Comparison of ENCODE assay signal across 8 cellular contexts in genomic region chr5:139272471-139273321, GRCh38. TPM values are rescaled to one million over a fixed set of nuclear protein-coding genes. Genes with fewer than 3 reads are reported as not detected.
DNase-seq lines count a peak whose midpoint lies in the region; ATAC-seq and TF ChIP-seq lines count a peak whose summit lies in the region.

No MANE protein-coding gene starts in this region.

- H3K36me3 ChIP-seq in GM23338 (ENCODE audit: insufficient read depth) (peaks cover 27% of the 10 kb centered on the region), SK-N-SH (replicated peaks in 1 of 2; ENCODE audit: control insufficient read depth in 1 of 2, insufficient read depth in 2 of 2, low read length in 1 of 2) (peaks cover 11 to 24% of the 10 kb centered on the region in 2 experiments), osteoblast (ENCODE audit: insufficient read depth, low read length) (peaks cover 18% of the 10 kb centered on the region), aorta (ENCODE audit: control insufficient read depth in 1 of 2, insufficient read depth in 2 of 2, low read length in 1 of 2) (no peaks in the 10 kb centered on the region)
- no peaks in the 10 kb centered on the region for H3K36me3 ChIP-seq in effector memory CD4-positive, alpha-beta T cell (ENCODE audit: control insufficient read depth, insufficient read depth, low read length)

- peak overlapping the region; percentile 99 for H3K4me3 Mint-ChIP-seq in GM23338

- 91% methylated on average over 6 of the region's 6 CpGs for WGBS in SK-N-SH (ENCODE audit: low lambda C conversion rate)
- WGBS in aorta, 2 donors: 83 to 85% methylated on average over 6 of the region's 6 CpGs

- H4K20me1 ChIP-seq in GM23338 (replicated peaks; ENCODE audit: insufficient read depth) (peaks cover 20% of the 10 kb centered on the region), SK-N-SH (ENCODE audit: insufficient read depth) (peaks cover 4% of the 10 kb centered on the region; the same call in 1 of the 2 replicates), osteoblast (ENCODE audit: insufficient read depth, low read length) (no peaks in the 10 kb centered on the region)

- no peak for ATAC-seq in GM23338
- ATAC-seq in aorta (ENCODE audit: low FRiP score): no peak
- no peak for ATAC-seq in HG03442 (IDR thresholded peaks at IDR 0.05; ENCODE audit: unreplicated experiment)

- peak overlapping the region; percentile 84 for H2AFZ ChIP-seq in GM23338
- peak overlapping the region; percentile 86 for H2AFZ ChIP-seq in SK-N-SH (ENCODE audit: low read depth)
- H2AFZ ChIP-seq in osteoblast (ENCODE audit: low read length): peak overlapping the region; percentile 95

- H3K9me2 ChIP-seq in GM23338 (ENCODE audit: insufficient read depth) (no peaks in the 10 kb centered on the region), SK-N-SH (no peaks in the 10 kb centered on the region)

- intact Hi-C loops in aorta (cut with DNase I): no loop called here

- peak; percentile 17 for DNase-seq in AG08395 (ENCODE audit: low spot score)
- no peak for DNase-seq in GM23338 (ENCODE audit: low spot score)
- DNase-seq in SK-N-SH: no peak
- DNase-seq in effector memory CD4-positive, alpha-beta T cell: peak in 1 of 3 donors; percentile 21
- peak; percentile 81 for DNase-seq in osteoblast (ENCODE audit: insufficient read length, low spot score, missing footprints)
- DNase-seq in NAMALWA (ENCODE audit: low spot score): no peak
- DNase-seq in aorta: no peak

- H3K9me3 Mint-ChIP-seq in GM23338: peaks cover 9% of the 10 kb centered on the region; the same call in 2 of the 3 replicates

- no peaks in the 10 kb centered on the region for H3K9me3 ChIP-seq in SK-N-SH
- H3K9me3 ChIP-seq in effector memory CD4-positive, alpha-beta T cell (ENCODE audit: control insufficient read depth, low read length): no peaks in the 10 kb centered on the region
- no peaks in the 10 kb centered on the region for H3K9me3 ChIP-seq in osteoblast (ENCODE audit: low read depth, low read length)
- H3K9me3 ChIP-seq in aorta (ENCODE audit: control insufficient read depth, low read length): no peaks in the 10 kb centered on the region

- TF ChIP-seq CTCF in GM23338 (conservative IDR thresholded peaks at IDR 0.05; ENCODE audit: low read depth in 2 of 2): no peak
- TF ChIP-seq CTCF in SK-N-SH (IDR thresholded peaks at IDR 0.05): no peak
- TF ChIP-seq CTCF in osteoblast (IDR thresholded peaks at IDR 0.05; ENCODE audit: extremely low read depth, low read depth, low read length): no peak

- H3K27me3 ChIP-seq in GM23338 (ENCODE audit: insufficient read depth) (no peaks in the 10 kb centered on the region), SK-N-SH (ENCODE audit: insufficient read depth) (no peaks in the 10 kb centered on the region), osteoblast (ENCODE audit: insufficient read depth, low read length) (no peaks in the 10 kb centered on the region), aorta (ENCODE audit: control insufficient read depth in 1 of 2, insufficient read depth in 2 of 2, low read length in 1 of 2) (no peaks in the 10 kb centered on the region)
- no peaks in the 10 kb centered on the region for H3K27me3 ChIP-seq in effector memory CD4-positive, alpha-beta T cell (replicated peaks; ENCODE audit: control insufficient read depth, insufficient read depth, low read length, poor library complexity, severe bottlenecking)

- H3K9ac ChIP-seq in SK-N-SH: peak overlapping the region; percentile 76; the same call in 1 of the 2 replicates

- POLR2A ChIA-PET in SK-N-SH (lab: Yijun Ruan, JAX): interaction anchor here (1.7 to 1.9 kb wide), 2 partner anchors 21 to 697 kb away, joined by 5 to 9 read pairs; partner anchors contain the start of genes HSPA9 and MATR3

- H3K27ac Mint-ChIP-seq in GM23338: no peak overlapping the region

- no peak for TF ChIP-seq EP300 in SK-N-SH (IDR thresholded peaks at IDR 0.05; ENCODE audit: borderline replicate concordance in 1 of 2, low read depth in 1 of 2, low read length in 1 of 2)

- peaks cover 17% of the 10 kb centered on the region for H3K27me3 Mint-ChIP-seq in GM23338 (ENCODE audit: insufficient read depth, low read depth, poor library complexity)

- peaks cover 38% of the 10 kb centered on the region for H3K4me1 ChIP-seq in GM23338 (ENCODE audit: insufficient read depth)
- H3K4me1 ChIP-seq in SK-N-SH (ENCODE audit: control insufficient read depth in 1 of 2, insufficient read depth in 2 of 2, low read depth in 1 of 2, low read length in 1 of 2): peaks cover 20 to 26% of the 10 kb centered on the region in 2 experiments; a peak in 2 of 4 replicates
- peaks cover 21% of the 10 kb centered on the region for H3K4me1 ChIP-seq in effector memory CD4-positive, alpha-beta T cell (ENCODE audit: control insufficient read depth, insufficient read depth, low read length, poor library complexity, severe bottlenecking)
- peaks cover 53% of the 10 kb centered on the region for H3K4me1 ChIP-seq in osteoblast (ENCODE audit: insufficient read depth, low read length)
- H3K4me1 ChIP-seq in aorta (ENCODE audit: control insufficient read depth in 1 of 2, insufficient read depth in 2 of 2, low read length in 2 of 2): peaks cover 0 to 6% of the 10 kb centered on the region in 2 donors

- H3K27ac ChIP-seq in GM23338 (ENCODE audit: low read depth): peak overlapping the region; percentile 62; the same call in 1 of the 2 replicates
- peak overlapping the region; percentile 63 to 64; a peak in 2 of 4 replicates for H3K27ac ChIP-seq in SK-N-SH (ENCODE audit: low read depth in 2 of 2, low read length in 1 of 2)
- peak overlapping the region; percentile 59 for H3K27ac ChIP-seq in effector memory CD4-positive, alpha-beta T cell (ENCODE audit: insufficient read depth, low read length, poor library complexity, severe bottlenecking)
- peak overlapping the region; percentile 92 for H3K27ac ChIP-seq in osteoblast (ENCODE audit: low read depth, low read length)
- H3K27ac ChIP-seq in aorta (ENCODE audit: low read depth in 1 of 2, low read length in 2 of 2): no peak overlapping the region

- H3K36me3 Mint-ChIP-seq in GM23338 (ENCODE audit: low read depth): peaks cover 38% of the 10 kb centered on the region

- peaks cover 38% of the 10 kb centered on the region for H3K4me1 Mint-ChIP-seq in GM23338

- no peak for TF ChIP-seq RAD21 in SK-N-SH (IDR thresholded peaks at IDR 0.05; ENCODE audit: low read length)

- H3F3A ChIP-seq in GM23338 (replicated peaks; ENCODE audit: low read depth) (peaks cover 35% of the 10 kb centered on the region), SK-N-SH (replicated peaks; ENCODE audit: insufficient read depth) (peaks cover 26% of the 10 kb centered on the region)

- H3K4me3 ChIP-seq in GM23338 (peak overlapping the region; percentile 100), SK-N-SH (ENCODE audit: low read depth in 2 of 2, low read length in 1 of 2) (peak overlapping the region; percentile 61 to 69; a peak in 1 of 4 replicates), osteoblast (ENCODE audit: insufficient read depth, low read length) (peak overlapping the region; percentile 84), aorta (ENCODE audit: low read length in 2 of 2) (peak overlapping the region in 1 of 2 donors; percentile 36)
- peak overlapping the region; percentile 51 for H3K4me3 ChIP-seq in effector memory CD4-positive, alpha-beta T cell (ENCODE audit: insufficient read depth, low read depth, low read length, poor library complexity, severe bottlenecking)

- H3K4me2 ChIP-seq in GM23338 (peak overlapping the region; percentile 91), SK-N-SH (peak overlapping the region; percentile 89), osteoblast (ENCODE audit: insufficient read depth, low read length) (peak overlapping the region; percentile 98)

- CTCF ChIA-PET in SK-N-SH (lab: Yijun Ruan, JAX): interaction anchor here (0.6 to 2.6 kb wide), 7 partner anchors 9 to 631 kb away, joined by 3 to 11 read pairs (median 3); no protein-coding TSS in a partner anchor

- peaks cover 38% of the 10 kb centered on the region for H3K79me2 ChIP-seq in GM23338 (replicated peaks; ENCODE audit: insufficient read depth)
- H3K79me2 ChIP-seq in SK-N-SH (ENCODE audit: insufficient read depth): peaks cover 34% of the 10 kb centered on the region
- H3K79me2 ChIP-seq in osteoblast (ENCODE audit: insufficient read depth, low read length): peaks cover 33% of the 10 kb centered on the region

TF ChIP-seq in GM23338, 12 proteins besides CTCF, POLR2A, EP300 and RAD21 (continues in another document):
- TF ChIP-seq POLR2AphosphoS5 (IDR thresholded peaks at IDR 0.05; ENCODE audit: low read depth): no peak
- no peak for TF ChIP-seq JUNB (IDR thresholded peaks at IDR 0.05; ENCODE audit: unreplicated experiment)
- TF ChIP-seq EZH2phosphoT487 (IDR thresholded peaks at IDR 0.05; ENCODE audit: unreplicated experiment): no peak

TF ChIP-seq in SK-N-SH, 30 proteins besides CTCF, POLR2A, EP300 and RAD21:
- no peak for TF ChIP-seq USF2 (IDR thresholded peaks at IDR 0.05; ENCODE audit: borderline replicate concordance, low read depth, low read length)
- no peak for TF ChIP-seq FOXM1 (IDR thresholded peaks at IDR 0.05; ENCODE audit: low read depth)
- TF ChIP-seq RXRA (IDR thresholded peaks at IDR 0.05; ENCODE audit: borderline replicate concordance, low read depth): no peak
- TF ChIP-seq, protein P1, sequence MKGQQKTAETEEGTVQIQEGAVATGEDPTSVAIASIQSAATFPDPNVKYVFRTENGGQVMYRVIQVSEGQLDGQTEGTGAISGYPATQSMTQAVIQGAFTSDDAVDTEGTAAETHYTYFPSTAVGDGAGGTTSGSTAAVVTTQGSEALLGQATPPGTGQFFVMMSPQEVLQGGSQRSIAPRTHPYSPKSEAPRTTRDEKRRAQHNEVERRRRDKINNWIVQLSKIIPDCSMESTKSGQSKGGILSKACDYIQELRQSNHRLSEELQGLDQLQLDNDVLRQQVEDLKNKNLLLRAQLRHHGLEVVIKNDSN (IDR thresholded peaks at IDR 0.05; ENCODE audit: borderline replicate concordance, low read depth): peak; percentile 70; the same call in 1 of the 2 replicates
- TF ChIP-seq MEF2A (IDR thresholded peaks at IDR 0.05; ENCODE audit: borderline replicate concordance, low read depth): no peak
- TF ChIP-seq GATA2 (CRISPR knock-in tag; IDR thresholded peaks at IDR 0.05): no peak
TF ChIP-seq in SK-N-SH: peak in this region for 1.

RNA-seq across cellular contexts. Expression of gene MATR3, which starts 20.8 kb away (rescaled TPM):
- 506 and 546 TPM in 2 replicates for total RNA-seq in GM23338 (2014; rRNA removed; shearing (Covaris generic))
- 226 and 278 TPM in 2 replicates for polyA plus RNA-seq in GM23338 (2016; fragmentation: Nextera tagmentation; extraction: Ambion mirVana)
- polyA plus RNA-seq in SK-N-SH (2012; rRNA removed): 40.4 and 63.6 TPM in 2 replicates
- polyA plus RNA-seq in SK-N-SH (2012; cell fraction: cytosol; rRNA removed): 56.7 and 71.8 TPM in 2 replicates
- 40.2 and 90.8 TPM in 2 replicates for polyA plus RNA-seq in SK-N-SH (2012; cell fraction: nucleus; rRNA removed)
- 263 and 284 TPM in 2 replicates for total RNA-seq in osteoblast
- 100 to 1,000 TPM; 183 to 194 TPM for total RNA-seq in aorta
- polyA plus RNA-seq in aorta: 100 to 1,000 TPM; 104 to 163 TPM

Comparison
In these comparisons a context has a peak if more than half of its experiments do, and no peak if none do; other contexts are left out.
1. DNase-seq: peak in AG08395 (single experiment) and osteoblast (single experiment); none in GM23338 (single experiment), SK-N-SH (single experiment), NAMALWA (single experiment) and aorta (0 of 2).
2. H3K27ac ChIP-seq: peak in GM23338 (single experiment), SK-N-SH (2 of 2), effector memory CD4-positive, alpha-beta T cell (single experiment) and osteoblast (single experiment); none in aorta (0 of 2).
3. Peak in every context shown above with its lines, with median percentiles within 50 percentile points of each other: H2AFZ ChIP-seq and H3K4me2 ChIP-seq.